Comparison of ENCODE assay signal across 18 cellular contexts in genomic region chr6:56345539-56346090, GRCh38.
"Had no signal": no experiment of that assay in that cellular context is flagged by ENCODE, and none has a peak within 500 bp of the region (broad histone marks: within the 10 kb centered on the region; RNA-seq: fewer than 3 reads in every experiment).

No MANE protein-coding gene starts in this region.

- H3K27ac Mint-ChIP-seq: natural killer cell treated with Interleukin-12 subunit alpha and Interleukin-12 subunit beta and Interleukin-15 and Interleukin-18, amount 100 ng/mL, for 72 hours; neural progenitor cell; progenitor cell of endocrine pancreas had no signal

- H3K36me3 ChIP-seq: left ventricle myocardium inferior, lower lobe of right lung, neural progenitor cell, pancreas had no signal

- H3K4me1 ChIP-seq: left ventricle myocardium inferior, lower lobe of right lung, pancreas had no signal

- H2AFZ ChIP-seq: hepatocyte, neural progenitor cell had no signal

- H3K4me1 Mint-ChIP-seq: neural progenitor cell had no signal

- H3K79me2 ChIP-seq: hepatocyte had no signal

- H3K4me3 ChIP-seq: hepatocyte, left ventricle myocardium inferior, lower lobe of right lung, neural progenitor cell, pancreas had no signal

- H3K27ac ChIP-seq: hepatocyte, left ventricle myocardium inferior, lower lobe of right lung, neural progenitor cell, pancreas had no signal

- H3K27me3 ChIP-seq: hepatocyte, neural progenitor cell, pancreas had no signal

- H3K4me3 Mint-ChIP-seq: natural killer cell treated with Interleukin-12 subunit alpha and Interleukin-12 subunit beta and Interleukin-15 and Interleukin-18, amount 100 ng/mL, for 72 hours; neural progenitor cell had no signal

- H3K9me3 Mint-ChIP-seq: neural progenitor cell had no signal

- H3K9me3 ChIP-seq: left ventricle myocardium inferior, lower lobe of right lung, pancreas had no signal

- H3K27me3 Mint-ChIP-seq: progenitor cell of endocrine pancreas had no signal

- DNase-seq: dermis blood vessel endothelial cell; kidney; left cardiac atrium; left ventricle myocardium inferior; lower lobe of right lung; mesenchymal stem cell; midbrain; nucleus accumbens; pancreas; right cardiac atrium; small intestine; stimulated activated CD4-positive, alpha-beta T cell treated with anti-CD3 and anti-CD28 coated beads, Interleukin-2, amount 100 ng/mL, for 48 hours; stimulated activated naive CD4-positive, alpha-beta T cell treated with Interleukin-2 at 50 U/mL for 16 hours; trophoblast cell had no signal

- H3K4me2 ChIP-seq: hepatocyte, neural progenitor cell had no signal

- ATAC-seq: left cardiac atrium; lower lobe of right lung; natural killer cell treated with Interleukin-12 subunit alpha and Interleukin-12 subunit beta and Interleukin-15 and Interleukin-18, amount 100 ng/mL, for 72 hours; pancreas; right cardiac atrium had no signal

- H3K9ac ChIP-seq: neural progenitor cell had no signal

- H3K36me3 Mint-ChIP-seq: natural killer cell treated with Interleukin-12 subunit alpha and Interleukin-12 subunit beta and Interleukin-15 and Interleukin-18, amount 100 ng/mL, for 72 hours; neural progenitor cell had no signal
